In the genomic region with DNA sequence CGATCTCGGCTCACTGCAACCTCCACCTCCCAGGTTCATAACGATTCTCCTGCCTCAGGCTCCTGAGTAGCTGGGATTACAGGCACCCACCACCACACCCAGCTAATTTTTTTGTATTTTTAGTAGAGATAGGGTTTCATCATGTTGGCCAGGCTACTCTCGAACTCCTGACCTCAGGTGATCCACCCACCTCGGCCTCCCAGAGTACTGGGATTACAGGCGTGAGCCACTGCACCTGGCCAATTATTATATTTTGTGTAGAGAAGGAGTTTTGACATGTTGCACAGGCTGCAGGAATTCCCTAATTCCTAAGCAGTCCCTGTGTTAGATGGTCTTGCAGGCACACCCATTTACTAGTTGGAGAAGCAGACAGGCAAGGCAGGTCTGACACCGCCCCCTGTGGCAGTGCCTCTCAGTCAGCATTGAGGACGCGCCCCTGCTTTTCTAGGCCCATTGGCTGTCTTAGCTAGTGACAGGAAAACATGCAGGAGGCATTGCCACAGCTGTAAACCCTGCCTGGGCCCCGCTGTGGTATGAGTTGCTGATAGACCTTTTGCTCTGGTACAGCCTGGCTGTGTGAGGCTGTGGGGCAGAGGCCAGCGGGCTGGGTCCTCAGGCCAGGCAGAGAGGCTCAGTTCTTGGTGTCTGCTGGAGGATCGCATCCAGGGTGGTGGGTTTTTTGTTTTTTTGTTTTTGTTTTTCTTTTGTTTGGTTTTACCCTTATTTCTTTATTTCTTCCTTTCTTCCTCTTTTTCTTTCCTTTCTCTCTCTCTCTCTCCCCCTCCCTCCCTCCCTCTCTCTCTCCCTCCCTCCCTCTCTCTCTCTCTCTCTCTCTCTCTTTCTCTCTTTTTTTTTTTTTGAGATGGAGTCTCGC, we compare ENCODE assay signal across 7 cellular contexts. TPM values are rescaled to one million over a fixed set of nuclear protein-coding genes. Genes with fewer than 3 reads are reported as not detected.
DNase-seq lines count a peak whose midpoint lies in the region.
"Not testable (repeated sequence)": the region's sequence is repeated elsewhere in the genome, so short reads cannot be mapped to it uniquely, and the experiment has no call there.
"Had no signal": no experiment of that assay in that cellular context is flagged by ENCODE, and none has a peak within 500 bp of the region (broad histone marks: within the 10 kb centered on the region; RNA-seq: fewer than 3 reads in every experiment).

No MANE protein-coding gene starts in this region.

- H3K9me3 Mint-ChIP-seq in activated naive CD4-positive, alpha-beta T cell treated with anti-CD3 and anti-CD28 coated beads, Interleukin-2, amount 50 U/mL, for 24 hours = not testable (repeated sequence)

- H3K4me1 Mint-ChIP-seq in activated naive CD4-positive, alpha-beta T cell treated with anti-CD3 and anti-CD28 coated beads, Interleukin-2, amount 50 U/mL, for 24 hours = peaks cover 54% of the 10 kb centered on the region

- DNase-seq in AG20443 (ENCODE audit: low spot score) (peak; percentile 43), HT-29 (ENCODE audit: low spot score) (peak; percentile 66), T-helper 1 cell (peak; percentile 45 to 72 (median 67)), hepatic stellate cell (ENCODE audit: low spot score) (peak; percentile 41)
- peak; percentile 51 to 63 for DNase-seq in stimulated activated CD4-positive, alpha-beta T cell treated with anti-CD3 and anti-CD28 coated beads, Interleukin-15, amount 100 ng/mL, for 1 hour (ENCODE audit: low read depth in 1 of 2, low spot score in 1 of 2)

- peak overlapping the region; percentile 76 for H3K27ac Mint-ChIP-seq in activated naive CD4-positive, alpha-beta T cell treated with anti-CD3 and anti-CD28 coated beads, Interleukin-2, amount 50 U/mL, for 24 hours

- not testable (repeated sequence) for H3K36me3 Mint-ChIP-seq in activated naive CD4-positive, alpha-beta T cell treated with anti-CD3 and anti-CD28 coated beads, Interleukin-2, amount 50 U/mL, for 24 hours

- not testable (repeated sequence) for H3K27me3 Mint-ChIP-seq in activated naive CD4-positive, alpha-beta T cell treated with anti-CD3 and anti-CD28 coated beads, Interleukin-2, amount 50 U/mL, for 24 hours

- H3K4me3 Mint-ChIP-seq in activated naive CD4-positive, alpha-beta T cell treated with anti-CD3 and anti-CD28 coated beads, Interleukin-2, amount 50 U/mL, for 24 hours = not testable (repeated sequence)

RNA-seq across cellular contexts. Expression of a gene that starts 20.5 kb away (rescaled TPM):
- total RNA-seq in HT-29 (2014; rRNA removed; shearing (Covaris generic)) = 482 and 492 TPM in 2 replicates

RNA-seq across cellular contexts. Expression of a gene that starts 22.0 kb away (rescaled TPM):
- total RNA-seq in HT-29 (2014; rRNA removed; shearing (Covaris generic)) = 117 and 146 TPM in 2 replicates

RNA-seq across cellular contexts. Expression of a gene that starts 31.5 kb away (rescaled TPM):
- not detected in 2 replicates for total RNA-seq in HT-29 (2014; rRNA removed; shearing (Covaris generic))
- total RNA-seq: body of pancreas had no signal

RNA-seq across cellular contexts. Expression of a gene that starts 33.2 kb away (rescaled TPM):
- 77.7 and 79.9 TPM in 2 replicates for total RNA-seq in HT-29 (2014; rRNA removed; shearing (Covaris generic))

RNA-seq across cellular contexts. Expression of a gene that starts 55.4 kb away (rescaled TPM):
- 296 and 305 TPM in 2 replicates for total RNA-seq in HT-29 (2014; rRNA removed; shearing (Covaris generic))

Comparison
In these comparisons a context has a peak if more than half of its experiments do, and no peak if none do; other contexts are left out.
1. Peak in every context shown above with its lines: DNase-seq.